23 cellular contexts compared by ENCODE assay signal in genomic region chr2:119753930-119754321, GRCh38. TPM values are rescaled to one million over a fixed set of nuclear protein-coding genes. Genes with fewer than 3 reads are reported as not detected.
DNase-seq lines count a peak whose midpoint lies in the region; ATAC-seq and TF ChIP-seq lines count a peak whose summit lies in the region.
"Had no signal": no experiment of that assay in that cellular context is flagged by ENCODE, and none has a peak within 500 bp of the region (broad histone marks: within the 10 kb centered on the region; RNA-seq: fewer than 3 reads in every experiment).

No MANE protein-coding gene starts in this region.

- intact Hi-C loops in naive thymus-derived CD4-positive, alpha-beta T cell (cut with micrococcal nuclease) = loop anchor here (1.0 to 10.0 kb wide), 11 partner anchors 51 to 926 kb away; no protein-coding TSS in a partner anchor
- intact Hi-C loops in right cardiac atrium (cut with DNase I) = loop anchor here (5.0 to 10.0 kb wide), 5 partner anchors 68 to 421 kb away; no protein-coding TSS in a partner anchor

- H3K4me1 Mint-ChIP-seq in naive thymus-derived CD4-positive, alpha-beta T cell = peaks cover 7 to 16% (median 12%) of the 10 kb centered on the region in 7 donors

- H3K27ac ChIP-seq in GM23248 (no peak overlapping the region), right cardiac atrium (ENCODE audit: low read length) (no peak overlapping the region), tibial nerve (no peak overlapping the region)
- H3K27ac ChIP-seq in naive thymus-derived CD4-positive, alpha-beta T cell (ENCODE audit: low read depth, low read length) = no peak overlapping the region
- H3K27ac ChIP-seq: C4-2B, gastroesophageal sphincter, hepatocyte, SJSA1, upper lobe of left lung had no signal

- TF ChIP-seq POLR2A in tibial nerve (IDR thresholded peaks at IDR 0.05) = no peak

- peak; percentile 54 for ATAC-seq in naive thymus-derived CD4-positive, alpha-beta T cell
- no peak for ATAC-seq in right cardiac atrium

- POLR2A ChIA-PET in naive thymus-derived CD4-positive, alpha-beta T cell (lab: Charles Lee) = interaction anchor here (1.6 kb wide), 1 partner anchor 69 kb away, joined by 5 read pairs; no protein-coding TSS in a partner anchor

- DNase-seq in GM23248 = peak; percentile 67
- DNase-seq in MV-4-11 (lab: John Stamatoyannopoulos, UW) = peak; percentile 43
- DNase-seq in amniotic epithelial cell (ENCODE audit: low read depth) = peak; percentile 40
- DNase-seq in naive thymus-derived CD4-positive, alpha-beta T cell = no peak
- no peak for DNase-seq in right cardiac atrium
- no peak for DNase-seq in tibial nerve (ENCODE audit: low spot score in 2 of 2)
- no peak for DNase-seq in RKO (ENCODE audit: low spot score)
- DNase-seq: activated CD4-positive, alpha-beta T cell treated with anti-CD3 and anti-CD28 coated beads for 1 hour; activated CD8-positive, alpha-beta memory T cell treated with anti-CD3 and anti-CD28 coated beads, Interleukin-2, amount 50 U/mL, for 48 hours; left ventricle myocardium superior; MG63; upper lobe of left lung had no signal

- TF ChIP-seq CTCF in tibial nerve (IDR thresholded peaks at IDR 0.05) = no peak

- peaks cover 39% of the 10 kb centered on the region for H3F3A ChIP-seq in GM23248 (ENCODE audit: insufficient read depth)

- H3K9me2 ChIP-seq in GM23248 (ENCODE audit: insufficient read depth) = no peaks in the 10 kb centered on the region

- no peaks in the 10 kb centered on the region for H3K9me3 ChIP-seq in GM23248 (ENCODE audit: low read depth)
- H3K9me3 ChIP-seq in naive thymus-derived CD4-positive, alpha-beta T cell (ENCODE audit: control insufficient read depth in 2 of 3, low read length in 3 of 3) = no peaks in the 10 kb centered on the region
- H3K9me3 ChIP-seq in right cardiac atrium (ENCODE audit: control insufficient read depth, low read length) = no peaks in the 10 kb centered on the region
- H3K9me3 ChIP-seq in tibial nerve = no peaks in the 10 kb centered on the region
- H3K9me3 ChIP-seq: gastroesophageal sphincter, MG63, SJSA1, upper lobe of left lung had no signal

- CTCF ChIA-PET in naive thymus-derived CD4-positive, alpha-beta T cell (lab: Charles Lee) = interaction anchor here (0.7 to 5.3 kb wide), 11 partner anchors 17 to 421 kb away, joined by 3 to 88 read pairs (median 5); no protein-coding TSS in a partner anchor

- H2AFZ ChIP-seq in GM23248 = 0 out of 2 replicates have a peak overlapping the region, but pooled peaks have one; percentile 16
- H2AFZ ChIP-seq: hepatocyte had no signal

- H3K4me3 ChIP-seq in GM23248 (no peak overlapping the region), right cardiac atrium (ENCODE audit: low read length) (no peak overlapping the region), tibial nerve (no peak overlapping the region)
- no peak overlapping the region for H3K4me3 ChIP-seq in naive thymus-derived CD4-positive, alpha-beta T cell (ENCODE audit: low read length)
- H3K4me3 ChIP-seq: gastroesophageal sphincter, GM12878, hepatocyte, MG63, SJSA1, upper lobe of left lung had no signal

- H4K20me1 ChIP-seq in GM23248 (ENCODE audit: insufficient read depth) = no peaks in the 10 kb centered on the region

- no peaks in the 10 kb centered on the region for H3K36me3 Mint-ChIP-seq in naive thymus-derived CD4-positive, alpha-beta T cell
- H3K36me3 Mint-ChIP-seq: activated naive CD4-positive, alpha-beta T cell treated with anti-CD3 and anti-CD28 coated beads, Interleukin-2, amount 50 U/mL, for 24 hours; naive thymus-derived CD8-positive, alpha-beta T cell; T-cell had no signal

- no peaks in the 10 kb centered on the region for H3K9me3 Mint-ChIP-seq in naive thymus-derived CD4-positive, alpha-beta T cell
- H3K9me3 Mint-ChIP-seq: activated CD4-positive, alpha-beta memory T cell treated with anti-CD3 and anti-CD28 coated beads, Interleukin-2, amount 10 ng/mL, durations not matched to agents 7 days and 5 days; activated naive CD4-positive, alpha-beta T cell treated with anti-CD3 and anti-CD28 coated beads, Interleukin-2, amount 50 U/mL, for 24 hours; activated T-helper 17 cell treated with anti-CD3 and anti-CD28 coated beads, Interleukin-2, amount 50 U/mL, for 72 hours; effector memory CD8-positive, alpha-beta T cell; naive thymus-derived CD8-positive, alpha-beta T cell; T-cell had no signal

- H3K27ac Mint-ChIP-seq in naive thymus-derived CD4-positive, alpha-beta T cell = no peak overlapping the region
- H3K27ac Mint-ChIP-seq: activated CD4-positive, alpha-beta memory T cell treated with anti-CD3 and anti-CD28 coated beads, Interleukin-2, amount 10 ng/mL, durations not matched to agents 7 days and 5 days; activated naive CD4-positive, alpha-beta T cell treated with anti-CD3 and anti-CD28 coated beads, Interleukin-2, amount 50 U/mL, for 24 hours; activated T-helper 17 cell treated with anti-CD3 and anti-CD28 coated beads, Interleukin-2, amount 50 U/mL, for 72 hours; effector memory CD8-positive, alpha-beta T cell; T-cell had no signal

- in situ Hi-C loops in GM23248 (cut with MboI) = no loop called here

- no peak for TF ChIP-seq EP300 in tibial nerve (IDR thresholded peaks at IDR 0.05)

- peaks cover 32% of the 10 kb centered on the region for H3K4me1 ChIP-seq in GM23248 (ENCODE audit: insufficient read depth)
- H3K4me1 ChIP-seq in naive thymus-derived CD4-positive, alpha-beta T cell (ENCODE audit: control insufficient read depth in 2 of 2, insufficient read depth in 2 of 2, low read length in 2 of 2) = peaks cover 0 to 3% of the 10 kb centered on the region in 2 donors
- peaks cover 2% of the 10 kb centered on the region for H3K4me1 ChIP-seq in right cardiac atrium (ENCODE audit: control insufficient read depth, insufficient read depth, low read length)
- H3K4me1 ChIP-seq in tibial nerve = peaks cover 0 to 16% (median 3%) of the 10 kb centered on the region in 4 donors

- H3K4me2 ChIP-seq in GM23248 (ENCODE audit: unreplicated experiment) = peak overlapping the region; percentile 12
- H3K4me2 ChIP-seq: hepatocyte had no signal

- H3K4me3 Mint-ChIP-seq in naive thymus-derived CD4-positive, alpha-beta T cell = no peak overlapping the region
- H3K4me3 Mint-ChIP-seq: activated CD4-positive, alpha-beta memory T cell treated with anti-CD3 and anti-CD28 coated beads, Interleukin-2, amount 10 ng/mL, durations not matched to agents 7 days and 5 days; activated naive CD4-positive, alpha-beta T cell treated with anti-CD3 and anti-CD28 coated beads, Interleukin-2, amount 50 U/mL, for 24 hours; activated T-helper 17 cell treated with anti-CD3 and anti-CD28 coated beads, Interleukin-2, amount 50 U/mL, for 72 hours; effector memory CD8-positive, alpha-beta T cell; naive thymus-derived CD8-positive, alpha-beta T cell; T-cell had no signal

- H3K27me3 ChIP-seq in GM23248 (replicated peaks; ENCODE audit: insufficient read depth) = no peaks in the 10 kb centered on the region
- no peaks in the 10 kb centered on the region for H3K27me3 ChIP-seq in naive thymus-derived CD4-positive, alpha-beta T cell (ENCODE audit: control insufficient read depth in 2 of 2, insufficient read depth in 2 of 2, low read length in 2 of 2)
- no peaks in the 10 kb centered on the region for H3K27me3 ChIP-seq in right cardiac atrium (ENCODE audit: control insufficient read depth, insufficient read depth)
- H3K27me3 ChIP-seq in tibial nerve = no peaks in the 10 kb centered on the region
- H3K27me3 ChIP-seq: gastroesophageal sphincter, MG63, SJSA1, upper lobe of left lung had no signal

- H3K9ac ChIP-seq in GM23248 = no peak overlapping the region

- H3K27me3 Mint-ChIP-seq in naive thymus-derived CD4-positive, alpha-beta T cell = peaks cover 0 to 20% (median 0%) of the 10 kb centered on the region in 5 donors
- H3K27me3 Mint-ChIP-seq: activated naive CD4-positive, alpha-beta T cell treated with anti-CD3 and anti-CD28 coated beads, Interleukin-2, amount 50 U/mL, for 24 hours; activated T-helper 17 cell treated with anti-CD3 and anti-CD28 coated beads, Interleukin-2, amount 50 U/mL, for 72 hours; effector memory CD8-positive, alpha-beta T cell; naive thymus-derived CD8-positive, alpha-beta T cell had no signal

- no peaks in the 10 kb centered on the region for H3K79me2 ChIP-seq in GM23248 (ENCODE audit: insufficient read depth)
- H3K79me2 ChIP-seq: hepatocyte had no signal

- H3K36me3 ChIP-seq in GM23248 (ENCODE audit: low read depth) (no peaks in the 10 kb centered on the region), tibial nerve (no peaks in the 10 kb centered on the region)
- no peaks in the 10 kb centered on the region for H3K36me3 ChIP-seq in naive thymus-derived CD4-positive, alpha-beta T cell (ENCODE audit: control insufficient read depth in 2 of 3, insufficient read depth in 3 of 3, low read length in 3 of 3)
- H3K36me3 ChIP-seq: gastroesophageal sphincter, MG63, SJSA1, upper lobe of left lung had no signal

- WGBS in GM23248 (ENCODE audit: low coverage in 1 of 2, low lambda C conversion rate in 2 of 2, missing lambda C conversion rate in 2 of 2), 2 experiments = 67 to 77% methylated on average over 1 of the region's 1 CpG
- WGBS in right cardiac atrium = 95% methylated on average over 1 of the region's 1 CpG
- 94 to 100% methylated on average over 1 of the region's 1 CpG for WGBS in tibial nerve, 2 donors

RNA-seq across cellular contexts. Expression of gene PTPN4, which starts 5.8 kb away (rescaled TPM):
- 24.3 and 29.7 TPM in 2 replicates for total RNA-seq in GM23248 (2014; rRNA removed; shearing (Covaris generic))
- 19.8 and 21.5 TPM in 2 replicates for polyA plus RNA-seq in GM23248 (2016; fragmentation: Nextera tagmentation; extraction: Ambion mirVana)
- total RNA-seq in naive thymus-derived CD4-positive, alpha-beta T cell = 100 to 1,000 TPM in 3 of 5 experiments, 10 to 100 TPM in 2; 59.9 to 122 (median 104) TPM
- polyA plus RNA-seq in naive thymus-derived CD4-positive, alpha-beta T cell = 10 to 100 TPM; 48.9 to 50.1 TPM
- 10 to 100 TPM; 28.4 to 42.6 (median 38.7) TPM for total RNA-seq in right cardiac atrium
- 6.5 TPM for polyA plus RNA-seq in right cardiac atrium
- total RNA-seq in tibial nerve = 10 to 100 TPM; 15.0 to 45.2 (median 21.1) TPM

Comparison
In these comparisons a context has a peak if more than half of its experiments do, and no peak if none do; other contexts are left out.
1. DNase-seq: peak in GM23248 (single experiment), MV-4-11 (single experiment) and amniotic epithelial cell (single experiment); none in naive thymus-derived CD4-positive, alpha-beta T cell (0 of 9), right cardiac atrium (0 of 3), tibial nerve (0 of 2) and RKO (single experiment).